Comparison of ENCODE assay signal across 1 cellular context in the genomic region with DNA sequence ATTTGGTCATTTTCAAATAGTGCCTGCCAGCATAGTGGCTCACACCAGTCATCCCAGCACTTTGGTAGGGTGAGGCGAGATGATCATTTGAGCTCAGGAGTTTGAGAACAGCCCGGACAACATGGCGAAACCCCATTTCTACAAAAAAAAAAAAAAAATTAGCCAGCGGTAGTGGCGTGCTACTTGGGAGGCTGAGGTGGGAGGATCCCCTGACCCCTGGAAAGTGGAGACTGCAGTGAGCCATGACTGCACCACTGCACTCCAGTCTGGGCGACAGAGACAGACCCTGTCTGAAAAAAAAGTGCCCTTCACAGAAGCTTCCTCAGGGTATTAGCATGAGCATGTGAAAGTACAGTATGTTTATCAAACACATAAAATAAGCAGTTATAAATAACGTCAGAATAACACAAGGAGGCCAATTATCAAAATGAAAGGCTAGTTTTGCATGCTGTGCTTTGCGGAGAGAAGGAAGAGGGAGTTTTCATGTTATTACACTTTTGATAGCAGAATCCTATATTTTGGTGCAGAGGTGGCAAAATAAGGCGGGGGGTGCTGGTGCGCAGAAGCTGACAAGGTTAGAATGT.
A peak's percentile ranks its signal among the peaks of the same experiment; 100 is the strongest.
TF ChIP-seq lines count a peak whose summit lies in the region.

No MANE protein-coding gene starts in this region.

TF ChIP-seq in GM12878, 131 proteins besides CTCF, POLR2A, EP300 and RAD21:
- TF ChIP-seq, protein P1, sequence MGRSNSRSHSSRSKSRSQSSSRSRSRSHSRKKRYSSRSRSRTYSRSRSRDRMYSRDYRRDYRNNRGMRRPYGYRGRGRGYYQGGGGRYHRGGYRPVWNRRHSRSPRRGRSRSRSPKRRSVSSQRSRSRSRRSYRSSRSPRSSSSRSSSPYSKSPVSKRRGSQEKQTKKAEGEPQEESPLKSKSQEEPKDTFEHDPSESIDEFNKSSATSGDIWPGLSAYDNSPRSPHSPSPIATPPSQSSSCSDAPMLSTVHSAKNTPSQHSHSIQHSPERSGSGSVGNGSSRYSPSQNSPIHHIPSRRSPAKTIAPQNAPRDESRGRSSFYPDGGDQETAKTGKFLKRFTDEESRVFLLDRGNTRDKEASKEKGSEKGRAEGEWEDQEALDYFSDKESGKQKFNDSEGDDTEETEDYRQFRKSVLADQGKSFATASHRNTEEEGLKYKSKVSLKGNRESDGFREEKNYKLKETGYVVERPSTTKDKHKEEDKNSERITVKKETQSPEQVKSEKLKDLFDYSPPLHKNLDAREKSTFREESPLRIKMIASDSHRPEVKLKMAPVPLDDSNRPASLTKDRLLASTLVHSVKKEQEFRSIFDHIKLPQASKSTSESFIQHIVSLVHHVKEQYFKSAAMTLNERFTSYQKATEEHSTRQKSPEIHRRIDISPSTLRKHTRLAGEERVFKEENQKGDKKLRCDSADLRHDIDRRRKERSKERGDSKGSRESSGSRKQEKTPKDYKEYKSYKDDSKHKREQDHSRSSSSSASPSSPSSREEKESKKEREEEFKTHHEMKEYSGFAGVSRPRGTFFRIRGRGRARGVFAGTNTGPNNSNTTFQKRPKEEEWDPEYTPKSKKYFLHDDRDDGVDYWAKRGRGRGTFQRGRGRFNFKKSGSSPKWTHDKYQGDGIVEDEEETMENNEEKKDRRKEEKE (IDR thresholded peaks at IDR 0.05): no peak
- TF ChIP-seq ZNF622 (IDR thresholded peaks at IDR 0.05): no peak
- TF ChIP-seq, protein P2, sequence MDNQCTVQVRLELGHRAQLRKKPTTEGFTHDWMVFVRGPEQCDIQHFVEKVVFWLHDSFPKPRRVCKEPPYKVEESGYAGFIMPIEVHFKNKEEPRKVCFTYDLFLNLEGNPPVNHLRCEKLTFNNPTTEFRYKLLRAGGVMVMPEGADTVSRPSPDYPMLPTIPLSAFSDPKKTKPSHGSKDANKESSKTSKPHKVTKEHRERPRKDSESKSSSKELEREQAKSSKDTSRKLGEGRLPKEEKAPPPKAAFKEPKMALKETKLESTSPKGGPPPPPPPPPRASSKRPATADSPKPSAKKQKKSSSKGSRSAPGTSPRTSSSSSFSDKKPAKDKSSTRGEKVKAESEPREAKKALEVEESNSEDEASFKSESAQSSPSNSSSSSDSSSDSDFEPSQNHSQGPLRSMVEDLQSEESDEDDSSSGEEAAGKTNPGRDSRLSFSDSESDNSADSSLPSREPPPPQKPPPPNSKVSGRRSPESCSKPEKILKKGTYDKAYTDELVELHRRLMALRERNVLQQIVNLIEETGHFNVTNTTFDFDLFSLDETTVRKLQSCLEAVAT (IDR thresholded peaks at IDR 0.05): 0 out of 2 replicates have a peak, but pooled peaks have one; percentile 35
- TF ChIP-seq SUPT20H (IDR thresholded peaks at IDR 0.05; ENCODE audit: borderline replicate concordance, control insufficient read depth, low read depth, low read length): no peak
- no peak for TF ChIP-seq YBX1 (IDR thresholded peaks at IDR 0.05)
